Comparison of ENCODE assay signal across 1 cellular context in the genomic region with DNA sequence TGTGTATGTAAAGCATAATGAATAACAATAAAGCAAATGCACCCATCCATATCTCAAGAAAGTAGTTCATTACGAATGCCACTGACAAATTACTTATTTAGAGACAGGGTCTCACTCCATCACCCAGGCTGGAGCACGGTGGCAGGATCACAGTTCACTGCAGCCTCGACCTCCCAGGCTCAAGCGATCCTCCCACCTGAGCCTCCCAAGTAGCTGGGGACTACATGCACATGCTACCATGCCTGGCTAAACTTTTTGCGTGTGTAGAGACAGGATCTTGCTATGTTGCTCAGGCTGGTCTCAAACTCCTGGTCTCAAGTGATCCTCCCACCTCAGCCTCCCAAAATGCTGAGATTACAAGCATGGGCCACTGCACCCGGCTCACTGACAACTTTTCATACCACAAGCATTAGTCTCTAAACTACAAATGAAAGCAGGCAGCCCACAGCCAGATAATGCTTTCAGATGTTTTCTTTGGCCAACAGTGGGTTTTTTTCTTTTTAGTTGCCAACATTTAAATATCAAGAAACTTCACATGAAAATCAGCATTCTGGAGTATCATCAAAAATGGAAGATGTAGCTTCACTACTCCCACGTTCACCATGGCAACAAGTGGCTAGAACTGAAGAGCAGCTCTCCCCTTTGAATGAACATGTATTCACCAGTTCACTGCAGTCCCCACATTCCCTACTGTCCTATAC.
A peak's percentile ranks its signal among the peaks of the same experiment; 100 is the strongest.
TF ChIP-seq lines count a peak whose summit lies in the region.

No MANE protein-coding gene starts in this region.

TF ChIP-seq in HepG2, 621 proteins besides CTCF, POLR2A, EP300 and RAD21:
- TF ChIP-seq HNRNPLL (IDR thresholded peaks at IDR 0.05; ENCODE audit: low read depth, low read length, poor library complexity, severe bottlenecking) (no peak), ZNF263 (CRISPR knock-in tag; IDR thresholded peaks at IDR 0.05) (peak; percentile 58; the same call in 1 of the 2 replicates), PAX8 (CRISPR knock-in tag; IDR thresholded peaks at IDR 0.05; ENCODE audit: borderline replicate concordance) (no peak), MXD4 (CRISPR knock-in tag; IDR thresholded peaks at IDR 0.05) (no peak), ZMAT3 (CRISPR knock-in tag; conservative IDR thresholded peaks at IDR 0.05) (no peak), JUND (CRISPR knock-in tag; IDR thresholded peaks at IDR 0.05) (no peak), KLF13 (CRISPR knock-in tag; IDR thresholded peaks at IDR 0.05) (no peak), ZMYM2 (CRISPR knock-in tag; IDR thresholded peaks at IDR 0.05) (0 out of 2 replicates have a peak, but pooled peaks have one; percentile 22), SIN3A (IDR thresholded peaks at IDR 0.05; ENCODE audit: borderline replicate concordance, low read depth, low read length) (no peak), MTA3 (CRISPR knock-in tag; IDR thresholded peaks at IDR 0.05) (no peak), ZMYM3 (CRISPR knock-in tag; IDR thresholded peaks at IDR 0.05) (peak; percentile 13; the same call in 1 of the 2 replicates), SMAD1 (CRISPR knock-in tag; IDR thresholded peaks at IDR 0.05; ENCODE audit: borderline replicate concordance, low read depth) (no peak), ZNF766 (CRISPR knock-in tag; IDR thresholded peaks at IDR 0.05; ENCODE audit: borderline replicate concordance) (no peak), ZNF326 (CRISPR knock-in tag; IDR thresholded peaks at IDR 0.05; ENCODE audit: borderline replicate concordance) (no peak)
- TF ChIP-seq, protein P1, sequence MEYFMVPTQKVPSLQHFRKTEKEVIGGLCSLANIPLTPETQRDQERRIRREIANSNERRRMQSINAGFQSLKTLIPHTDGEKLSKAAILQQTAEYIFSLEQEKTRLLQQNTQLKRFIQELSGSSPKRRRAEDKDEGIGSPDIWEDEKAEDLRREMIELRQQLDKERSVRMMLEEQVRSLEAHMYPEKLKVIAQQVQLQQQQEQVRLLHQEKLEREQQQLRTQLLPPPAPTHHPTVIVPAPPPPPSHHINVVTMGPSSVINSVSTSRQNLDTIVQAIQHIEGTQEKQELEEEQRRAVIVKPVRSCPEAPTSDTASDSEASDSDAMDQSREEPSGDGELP (IDR thresholded peaks at IDR 0.05; ENCODE audit: borderline replicate concordance, low read depth): no peak
- TF ChIP-seq, protein P2, sequence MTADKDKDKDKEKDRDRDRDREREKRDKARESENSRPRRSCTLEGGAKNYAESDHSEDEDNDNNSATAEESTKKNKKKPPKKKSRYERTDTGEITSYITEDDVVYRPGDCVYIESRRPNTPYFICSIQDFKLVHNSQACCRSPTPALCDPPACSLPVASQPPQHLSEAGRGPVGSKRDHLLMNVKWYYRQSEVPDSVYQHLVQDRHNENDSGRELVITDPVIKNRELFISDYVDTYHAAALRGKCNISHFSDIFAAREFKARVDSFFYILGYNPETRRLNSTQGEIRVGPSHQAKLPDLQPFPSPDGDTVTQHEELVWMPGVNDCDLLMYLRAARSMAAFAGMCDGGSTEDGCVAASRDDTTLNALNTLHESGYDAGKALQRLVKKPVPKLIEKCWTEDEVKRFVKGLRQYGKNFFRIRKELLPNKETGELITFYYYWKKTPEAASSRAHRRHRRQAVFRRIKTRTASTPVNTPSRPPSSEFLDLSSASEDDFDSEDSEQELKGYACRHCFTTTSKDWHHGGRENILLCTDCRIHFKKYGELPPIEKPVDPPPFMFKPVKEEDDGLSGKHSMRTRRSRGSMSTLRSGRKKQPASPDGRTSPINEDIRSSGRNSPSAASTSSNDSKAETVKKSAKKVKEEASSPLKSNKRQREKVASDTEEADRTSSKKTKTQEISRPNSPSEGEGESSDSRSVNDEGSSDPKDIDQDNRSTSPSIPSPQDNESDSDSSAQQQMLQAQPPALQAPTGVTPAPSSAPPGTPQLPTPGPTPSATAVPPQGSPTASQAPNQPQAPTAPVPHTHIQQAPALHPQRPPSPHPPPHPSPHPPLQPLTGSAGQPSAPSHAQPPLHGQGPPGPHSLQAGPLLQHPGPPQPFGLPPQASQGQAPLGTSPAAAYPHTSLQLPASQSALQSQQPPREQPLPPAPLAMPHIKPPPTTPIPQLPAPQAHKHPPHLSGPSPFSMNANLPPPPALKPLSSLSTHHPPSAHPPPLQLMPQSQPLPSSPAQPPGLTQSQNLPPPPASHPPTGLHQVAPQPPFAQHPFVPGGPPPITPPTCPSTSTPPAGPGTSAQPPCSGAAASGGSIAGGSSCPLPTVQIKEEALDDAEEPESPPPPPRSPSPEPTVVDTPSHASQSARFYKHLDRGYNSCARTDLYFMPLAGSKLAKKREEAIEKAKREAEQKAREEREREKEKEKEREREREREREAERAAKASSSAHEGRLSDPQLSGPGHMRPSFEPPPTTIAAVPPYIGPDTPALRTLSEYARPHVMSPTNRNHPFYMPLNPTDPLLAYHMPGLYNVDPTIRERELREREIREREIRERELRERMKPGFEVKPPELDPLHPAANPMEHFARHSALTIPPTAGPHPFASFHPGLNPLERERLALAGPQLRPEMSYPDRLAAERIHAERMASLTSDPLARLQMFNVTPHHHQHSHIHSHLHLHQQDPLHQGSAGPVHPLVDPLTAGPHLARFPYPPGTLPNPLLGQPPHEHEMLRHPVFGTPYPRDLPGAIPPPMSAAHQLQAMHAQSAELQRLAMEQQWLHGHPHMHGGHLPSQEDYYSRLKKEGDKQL (CRISPR knock-in tag; IDR thresholded peaks at IDR 0.05; ENCODE audit: low read depth): no peak
- TF ChIP-seq, protein P3, sequence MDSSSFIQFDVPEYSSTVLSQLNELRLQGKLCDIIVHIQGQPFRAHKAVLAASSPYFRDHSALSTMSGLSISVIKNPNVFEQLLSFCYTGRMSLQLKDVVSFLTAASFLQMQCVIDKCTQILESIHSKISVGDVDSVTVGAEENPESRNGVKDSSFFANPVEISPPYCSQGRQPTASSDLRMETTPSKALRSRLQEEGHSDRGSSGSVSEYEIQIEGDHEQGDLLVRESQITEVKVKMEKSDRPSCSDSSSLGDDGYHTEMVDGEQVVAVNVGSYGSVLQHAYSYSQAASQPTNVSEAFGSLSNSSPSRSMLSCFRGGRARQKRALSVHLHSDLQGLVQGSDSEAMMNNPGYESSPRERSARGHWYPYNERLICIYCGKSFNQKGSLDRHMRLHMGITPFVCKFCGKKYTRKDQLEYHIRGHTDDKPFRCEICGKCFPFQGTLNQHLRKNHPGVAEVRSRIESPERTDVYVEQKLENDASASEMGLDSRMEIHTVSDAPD (CRISPR knock-in tag; IDR thresholded peaks at IDR 0.05): no peak
- TF ChIP-seq, protein P4, sequence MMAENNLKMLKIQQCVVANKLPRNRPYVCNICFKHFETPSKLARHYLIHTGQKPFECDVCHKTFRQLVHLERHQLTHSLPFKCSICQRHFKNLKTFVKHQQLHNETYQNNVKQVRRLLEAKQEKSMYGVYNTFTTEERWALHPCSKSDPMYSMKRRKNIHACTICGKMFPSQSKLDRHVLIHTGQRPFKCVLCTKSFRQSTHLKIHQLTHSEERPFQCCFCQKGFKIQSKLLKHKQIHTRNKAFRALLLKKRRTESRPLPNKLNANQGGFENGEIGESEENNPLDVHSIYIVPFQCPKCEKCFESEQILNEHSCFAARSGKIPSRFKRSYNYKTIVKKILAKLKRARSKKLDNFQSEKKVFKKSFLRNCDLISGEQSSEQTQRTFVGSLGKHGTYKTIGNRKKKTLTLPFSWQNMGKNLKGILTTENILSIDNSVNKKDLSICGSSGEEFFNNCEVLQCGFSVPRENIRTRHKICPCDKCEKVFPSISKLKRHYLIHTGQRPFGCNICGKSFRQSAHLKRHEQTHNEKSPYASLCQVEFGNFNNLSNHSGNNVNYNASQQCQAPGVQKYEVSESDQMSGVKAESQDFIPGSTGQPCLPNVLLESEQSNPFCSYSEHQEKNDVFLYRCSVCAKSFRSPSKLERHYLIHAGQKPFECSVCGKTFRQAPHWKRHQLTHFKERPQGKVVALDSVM (CRISPR knock-in tag; IDR thresholded peaks at IDR 0.05): peak; percentile 93
